ENCODE assay signal across 29 cellular contexts in genomic region chr20:10240655-10241054, GRCh38. TPM values are rescaled to one million over a fixed set of nuclear protein-coding genes. Genes with fewer than 3 reads are reported as not detected.
"Had no signal": no experiment of that assay in that cellular context is flagged by ENCODE, and none has a peak within 500 bp of the region (broad histone marks: within the 10 kb centered on the region; RNA-seq: fewer than 3 reads in every experiment).

No MANE protein-coding gene starts in this region.

- H3K36me3 Mint-ChIP-seq: activated CD4-positive, alpha-beta memory T cell treated with anti-CD3 and anti-CD28 coated beads for 36 hours; activated naive CD4-positive, alpha-beta T cell treated with anti-CD3 and anti-CD28 coated beads, Interleukin-2, amount 10 ng/mL, durations not matched to agents 7 days and 5 days; activated naive CD8-positive, alpha-beta T cell treated with anti-CD3 and anti-CD28 coated beads, Interleukin-2, amount 10 ng/mL, durations not matched to agents 7 days and 5 days; memory B cell; naive thymus-derived CD8-positive, alpha-beta T cell; type B pancreatic cell had no signal

- H2AFZ ChIP-seq: hepatocyte had no signal

- H3K4me1 ChIP-seq: gastrocnemius medialis, uterus had no signal

- H3K27me3 ChIP-seq: brain microvascular endothelial cell, dorsolateral prefrontal cortex, gastrocnemius medialis, hepatocyte, uterus had no signal

- H3K9me3 Mint-ChIP-seq: activated CD4-positive, alpha-beta memory T cell treated with anti-CD3 and anti-CD28 coated beads for 36 hours; activated CD4-positive, alpha-beta T cell treated with anti-CD3 and anti-CD28 coated beads, Interleukin-2, amount 10 ng/mL, durations not matched to agents 24 days and 14 days; activated naive CD4-positive, alpha-beta T cell treated with anti-CD3 and anti-CD28 coated beads, Interleukin-2, amount 10 ng/mL, durations not matched to agents 7 days and 5 days; activated naive CD8-positive, alpha-beta T cell treated with anti-CD3 and anti-CD28 coated beads, Interleukin-2, amount 10 ng/mL, durations not matched to agents 7 days and 5 days; activated T-helper 1 cell treated with anti-CD3 and anti-CD28 coated beads, Interleukin-12 subunit alpha, Interleukin-12 subunit beta, Interleukin-2, Interleukin-4 antibody, amounts not matched to agents 30 ng/mL and 10 ng/mL and 1 ng/mL, durations not matched to agents 14 hours and 24 hours and 36 hours; memory B cell; stimulated activated naive CD8-positive, alpha-beta T cell treated with anti-CD3 and anti-CD28 coated beads, Interleukin-15, Interleukin-2, amounts not matched to agents 100 ng/mL and 50 ng/mL, for 24 hours; T-helper 1 cell treated with Interleukin-12 subunit alpha and Interleukin-12 subunit beta and Interleukin-4 antibody, amounts not matched to agents 30 μg/mL and 1 μg/mL, for 36 hours; type B pancreatic cell had no signal

- H3K27me3 Mint-ChIP-seq: activated CD4-positive, alpha-beta memory T cell treated with anti-CD3 and anti-CD28 coated beads for 36 hours; activated CD4-positive, alpha-beta T cell treated with anti-CD3 and anti-CD28 coated beads, Interleukin-2, amount 10 ng/mL, durations not matched to agents 24 days and 14 days; activated naive CD4-positive, alpha-beta T cell treated with anti-CD3 and anti-CD28 coated beads, Interleukin-2, amount 10 ng/mL, durations not matched to agents 7 days and 5 days; activated naive CD8-positive, alpha-beta T cell treated with anti-CD3 and anti-CD28 coated beads, Interleukin-2, amount 10 ng/mL, durations not matched to agents 7 days and 5 days; type B pancreatic cell had no signal

- FAIRE-seq: astrocyte, TTC549 had no signal

- H3K9me3 ChIP-seq: gastrocnemius medialis, uterus had no signal

- H3K27ac Mint-ChIP-seq: activated CD4-positive, alpha-beta memory T cell treated with anti-CD3 and anti-CD28 coated beads for 36 hours; activated CD4-positive, alpha-beta T cell treated with anti-CD3 and anti-CD28 coated beads, Interleukin-2, amount 10 ng/mL, durations not matched to agents 24 days and 14 days; activated naive CD4-positive, alpha-beta T cell treated with anti-CD3 and anti-CD28 coated beads, Interleukin-2, amount 10 ng/mL, durations not matched to agents 7 days and 5 days; activated naive CD8-positive, alpha-beta T cell treated with anti-CD3 and anti-CD28 coated beads, Interleukin-2, amount 10 ng/mL, durations not matched to agents 7 days and 5 days; activated T-helper 1 cell treated with anti-CD3 and anti-CD28 coated beads, Interleukin-12 subunit alpha, Interleukin-12 subunit beta, Interleukin-2, Interleukin-4 antibody, amounts not matched to agents 30 ng/mL and 10 ng/mL and 1 ng/mL, durations not matched to agents 14 hours and 24 hours and 36 hours; memory B cell; naive thymus-derived CD8-positive, alpha-beta T cell; stimulated activated naive CD8-positive, alpha-beta T cell treated with anti-CD3 and anti-CD28 coated beads, Interleukin-15, Interleukin-2, amounts not matched to agents 100 ng/mL and 50 ng/mL, for 24 hours; T-helper 1 cell treated with Interleukin-12 subunit alpha and Interleukin-12 subunit beta and Interleukin-4 antibody, amounts not matched to agents 30 μg/mL and 1 μg/mL, for 36 hours; type B pancreatic cell had no signal

- H3K79me2 ChIP-seq: hepatocyte had no signal

- H3K27ac ChIP-seq: brain microvascular endothelial cell, coronary artery, gastrocnemius medialis, hepatocyte, skin epidermis, uterus had no signal

- H3K4me3 Mint-ChIP-seq: activated CD4-positive, alpha-beta memory T cell treated with anti-CD3 and anti-CD28 coated beads for 36 hours; activated CD4-positive, alpha-beta T cell treated with anti-CD3 and anti-CD28 coated beads, Interleukin-2, amount 10 ng/mL, durations not matched to agents 24 days and 14 days; activated naive CD4-positive, alpha-beta T cell treated with anti-CD3 and anti-CD28 coated beads, Interleukin-2, amount 10 ng/mL, durations not matched to agents 7 days and 5 days; activated naive CD8-positive, alpha-beta T cell treated with anti-CD3 and anti-CD28 coated beads, Interleukin-2, amount 10 ng/mL, durations not matched to agents 7 days and 5 days; activated T-helper 1 cell treated with anti-CD3 and anti-CD28 coated beads, Interleukin-12 subunit alpha, Interleukin-12 subunit beta, Interleukin-2, Interleukin-4 antibody, amounts not matched to agents 30 ng/mL and 10 ng/mL and 1 ng/mL, durations not matched to agents 14 hours and 24 hours and 36 hours; memory B cell; naive thymus-derived CD8-positive, alpha-beta T cell; stimulated activated naive CD8-positive, alpha-beta T cell treated with anti-CD3 and anti-CD28 coated beads, Interleukin-15, Interleukin-2, amounts not matched to agents 100 ng/mL and 50 ng/mL, for 24 hours; T-helper 1 cell treated with Interleukin-12 subunit alpha and Interleukin-12 subunit beta and Interleukin-4 antibody, amounts not matched to agents 30 μg/mL and 1 μg/mL, for 36 hours; type B pancreatic cell had no signal

- H3K4me1 Mint-ChIP-seq: activated CD4-positive, alpha-beta T cell treated with anti-CD3 and anti-CD28 coated beads, Interleukin-2, amount 10 ng/mL, durations not matched to agents 24 days and 14 days; activated naive CD4-positive, alpha-beta T cell treated with anti-CD3 and anti-CD28 coated beads, Interleukin-2, amount 10 ng/mL, durations not matched to agents 7 days and 5 days; activated naive CD8-positive, alpha-beta T cell treated with anti-CD3 and anti-CD28 coated beads, Interleukin-2, amount 10 ng/mL, durations not matched to agents 7 days and 5 days; memory B cell; naive thymus-derived CD8-positive, alpha-beta T cell had no signal

- H3K4me2 ChIP-seq: hepatocyte had no signal

- H3K4me3 ChIP-seq: coronary artery, gastrocnemius medialis, hepatocyte, skin epidermis, uterus had no signal

- DNase-seq: activated CD4-positive, alpha-beta memory T cell treated with anti-CD3 and anti-CD28 coated beads for 36 hours; activated CD4-positive, alpha-beta T cell treated with anti-CD3 and anti-CD28 coated beads, Interleukin-2, amount 10 ng/mL, durations not matched to agents 24 days and 14 days; activated CD8-positive, alpha-beta memory T cell treated with anti-CD3 and anti-CD28 coated beads, Interleukin-2, amount 50 U/mL, for 4 hours; activated effector memory CD4-positive, alpha-beta T cell treated with anti-CD3 and anti-CD28 coated beads, Interleukin-2, amount 50 U/mL, for 16 hours; activated naive CD4-positive, alpha-beta T cell treated with anti-CD3 and anti-CD28 coated beads, Interleukin-2, amount 10 ng/mL, durations not matched to agents 7 days and 5 days; activated naive CD8-positive, alpha-beta T cell treated with anti-CD3 and anti-CD28 coated beads, Interleukin-2, amount 10 ng/mL, durations not matched to agents 7 days and 5 days; activated T-cell treated with anti-CD3 and anti-CD28 coated beads, Interleukin-2, amount 50 U/mL, for 1 hour; brain microvascular endothelial cell; effector memory CD4-positive, alpha-beta T cell; gastrocnemius medialis; glutamatergic neuron; naive thymus-derived CD8-positive, alpha-beta T cell; stimulated activated CD4-positive, alpha-beta T cell treated with anti-CD3 and anti-CD28 coated beads, Interleukin-12 subunit alpha, Interleukin-12 subunit beta, amount 100 ng/mL, for 4 hours; stimulated activated CD4-positive, alpha-beta T cell treated with anti-CD3 and anti-CD28 coated beads, Interleukin-4, amount 100 ng/mL, for 1 hour; T-helper 9 cell; uterus had no signal

- ATAC-seq: activated CD4-positive, CD25-positive, alpha-beta regulatory T cell treated with anti-CD3 and anti-CD28 coated beads, Interleukin-2, amount 50 U/mL, for 24 hours; gastrocnemius medialis; naive thymus-derived CD8-positive, alpha-beta T cell; sciatic nerve had no signal

- H3K36me3 ChIP-seq: brain microvascular endothelial cell, gastrocnemius medialis, uterus had no signal

RNA-seq across cellular contexts. Expression of gene SNAP25, which starts 22.0 kb away (rescaled TPM):
- total RNA-seq: activated naive CD8-positive, alpha-beta T cell treated with anti-CD3 and anti-CD28 coated beads, Interleukin-2, amount 10 ng/mL, durations not matched to agents 7 days and 5 days; naive thymus-derived CD8-positive, alpha-beta T cell had no signal
